In the genomic region with DNA sequence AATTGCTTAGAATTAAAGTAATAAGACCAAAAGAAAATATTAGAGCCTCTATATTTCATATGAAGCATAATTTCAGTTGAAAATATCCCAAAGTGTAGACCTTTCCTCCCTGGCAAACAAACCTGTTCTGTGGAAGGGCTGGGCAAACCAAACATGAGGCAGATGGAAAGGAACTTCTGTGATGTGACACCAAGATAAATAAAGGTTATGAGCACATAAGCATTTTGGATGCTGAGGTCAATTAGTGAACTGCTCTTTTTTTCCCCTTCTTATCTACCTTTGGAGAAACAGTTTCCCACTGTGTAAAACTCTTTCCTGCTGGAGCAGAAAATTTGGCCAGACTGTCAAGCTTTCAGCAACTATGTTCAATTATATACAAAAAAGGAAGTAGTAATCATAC, we compare ENCODE assay signal across 26 cellular contexts.
DNase-seq lines count a peak whose midpoint lies in the region; ATAC-seq and TF ChIP-seq lines count a peak whose summit lies in the region.
"Had no signal": no experiment of that assay in that cellular context is flagged by ENCODE, and none has a peak within 500 bp of the region (broad histone marks: within the 10 kb centered on the region; RNA-seq: fewer than 3 reads in every experiment).

No MANE protein-coding gene starts in this region.

- no peaks in the 10 kb centered on the region for H3K9me3 Mint-ChIP-seq in activated naive CD4-positive, alpha-beta T cell treated with anti-CD3 and anti-CD28 coated beads for 36 hours
- H3K9me3 Mint-ChIP-seq: endodermal cell; H9; stimulated activated naive CD8-positive, alpha-beta T cell treated with anti-CD3 and anti-CD28 coated beads, Interleukin-15, Interleukin-2, amounts not matched to agents 100 ng/mL and 50 ng/mL, for 24 hours; WTC11 had no signal

- H3K27me3 Mint-ChIP-seq in activated naive CD4-positive, alpha-beta T cell treated with anti-CD3 and anti-CD28 coated beads for 36 hours (ENCODE audit: low read depth) = no peaks in the 10 kb centered on the region
- H3K27me3 Mint-ChIP-seq: stimulated activated naive CD8-positive, alpha-beta T cell treated with anti-CD3 and anti-CD28 coated beads, Interleukin-15, Interleukin-2, amounts not matched to agents 100 ng/mL and 50 ng/mL, for 24 hours had no signal

- H3K9me3 ChIP-seq in psoas muscle = no peaks in the 10 kb centered on the region
- H3K9me3 ChIP-seq: left ventricle myocardium inferior, right atrium auricular region, SJCRH30, spleen, thoracic aorta had no signal

- peak in 2 of 4 donors; percentile 48 to 58 for ATAC-seq in psoas muscle
- ATAC-seq: WTC11 had no signal

- H3K4me3 Mint-ChIP-seq in activated naive CD4-positive, alpha-beta T cell treated with anti-CD3 and anti-CD28 coated beads for 36 hours = no peak overlapping the region
- H3K4me3 Mint-ChIP-seq: activated CD4-positive, alpha-beta T cell treated with anti-CD3 and anti-CD28 coated beads, Interleukin-2, amount 10 ng/mL, durations not matched to agents 24 days and 14 days; endodermal cell; H9; stimulated activated naive CD8-positive, alpha-beta T cell treated with anti-CD3 and anti-CD28 coated beads, Interleukin-15, Interleukin-2, amounts not matched to agents 100 ng/mL and 50 ng/mL, for 24 hours; WTC11 had no signal

- no peak overlapping the region for H3K4me3 ChIP-seq in psoas muscle
- H3K4me3 ChIP-seq: left ventricle myocardium inferior, right atrium auricular region, SJCRH30, spleen, thoracic aorta had no signal

- DNase-seq in NCI-H2029 (lab: John Stamatoyannopoulos, UW) (peak; percentile 18), NCI-H2029 treated with DMSO at 0.1 percent for 48 hours (lab: John Stamatoyannopoulos, UW) (no peak), NCI-H146 (lab: John Stamatoyannopoulos, UW) (peak; percentile 21), psoas muscle (no peak), MV-4-11 (lab: John Stamatoyannopoulos, UW) (no peak)
- DNase-seq in activated naive CD4-positive, alpha-beta T cell treated with anti-CD3 and anti-CD28 coated beads for 36 hours = no peak
- no peak for DNase-seq in activated CD8-positive, alpha-beta memory T cell treated with anti-CD3 and anti-CD28 coated beads, Interleukin-2, amount 50 U/mL, for 48 hours
- DNase-seq: activated CD4-positive, alpha-beta T cell treated with anti-CD3 and anti-CD28 coated beads, Interleukin-2, amount 10 ng/mL, durations not matched to agents 24 days and 14 days; activated effector memory CD4-positive, alpha-beta T cell treated with anti-CD3 and anti-CD28 coated beads, Interleukin-2, amount 50 U/mL, for 16 hours; activated T-cell treated with anti-CD3 and anti-CD28 coated beads, Interleukin-2, amount 50 U/mL, for 1 hour; cortex of kidney; endodermal cell; H9; left ventricle myocardium inferior; mesendoderm; NCI-H1436 treated with DMSO at 0.1 percent for 48 hours; NCI-H526 treated with DMSO at 0.1 percent for 48 hours; SJCRH30; spleen; stimulated activated CD8-positive, alpha-beta memory T cell treated with anti-CD3 and anti-CD28 coated beads, Interleukin-4, amount 100 ng/mL, for 48 hours; T1000 had no signal

- CTCF ChIA-PET in activated naive CD4-positive, alpha-beta T cell treated with anti-CD3 and anti-CD28 coated beads for 36 hours (lab: Charles Lee) = no interaction called here

- peaks cover 15% of the 10 kb centered on the region for H3K36me3 Mint-ChIP-seq in activated naive CD4-positive, alpha-beta T cell treated with anti-CD3 and anti-CD28 coated beads for 36 hours (ENCODE audit: low read depth)
- H3K36me3 Mint-ChIP-seq: WTC11 had no signal

- H3K36me3 ChIP-seq in psoas muscle (ENCODE audit: insufficient read depth in 1 of 2, low read depth in 1 of 2) = no peaks in the 10 kb centered on the region
- H3K36me3 ChIP-seq: right atrium auricular region, SJCRH30 had no signal

- no peaks in the 10 kb centered on the region for H3K27me3 ChIP-seq in psoas muscle (ENCODE audit: insufficient read depth in 3 of 3, low read length in 2 of 3)
- H3K27me3 ChIP-seq: right atrium auricular region, SJCRH30, spleen had no signal

- H3K27ac ChIP-seq in VCaP (peak overlapping the region; percentile 63), psoas muscle (peak overlapping the region; percentile 76)
- H3K27ac ChIP-seq: left ventricle myocardium inferior, right atrium auricular region, SJCRH30, spleen, thoracic aorta had no signal

- no peak for TF ChIP-seq CTCF in VCaP (conservative IDR thresholded peaks at IDR 0.05)
- TF ChIP-seq CTCF in psoas muscle (IDR thresholded peaks at IDR 0.05) = no peak

- intact Hi-C loops in psoas muscle (cut with DNase I) = loop anchor here (5.0 kb wide), 1 partner anchor 106 kb away; no protein-coding TSS in a partner anchor
- intact Hi-C loops in activated naive CD4-positive, alpha-beta T cell treated with anti-CD3 and anti-CD28 coated beads for 36 hours (cut with micrococcal nuclease) = no loop called here

- no peak overlapping the region for H3K27ac Mint-ChIP-seq in activated naive CD4-positive, alpha-beta T cell treated with anti-CD3 and anti-CD28 coated beads for 36 hours
- H3K27ac Mint-ChIP-seq: activated CD4-positive, alpha-beta T cell treated with anti-CD3 and anti-CD28 coated beads, Interleukin-2, amount 10 ng/mL, durations not matched to agents 24 days and 14 days; endodermal cell; H9; stimulated activated naive CD8-positive, alpha-beta T cell treated with anti-CD3 and anti-CD28 coated beads, Interleukin-15, Interleukin-2, amounts not matched to agents 100 ng/mL and 50 ng/mL, for 24 hours; WTC11 had no signal

- peaks cover 7% of the 10 kb centered on the region for H3K4me1 Mint-ChIP-seq in activated naive CD4-positive, alpha-beta T cell treated with anti-CD3 and anti-CD28 coated beads for 36 hours (ENCODE audit: low read depth)
- H3K4me1 Mint-ChIP-seq: endodermal cell, H9, WTC11 had no signal

- peaks cover 33% of the 10 kb centered on the region for H3K4me1 ChIP-seq in psoas muscle

Comparison
In these comparisons a context has a peak if more than half of its experiments do, and no peak if none do; other contexts are left out.
1. DNase-seq: peak in NCI-H2029 (single experiment) and NCI-H146 (single experiment); none in NCI-H2029 treated with DMSO at 0.1 percent for 48 hours (single experiment), psoas muscle (0 of 2), activated naive CD4-positive, alpha-beta T cell treated with anti-CD3 and anti-CD28 coated beads for 36 hours (single experiment), MV-4-11 (single experiment) and activated CD8-positive, alpha-beta memory T cell treated with anti-CD3 and anti-CD28 coated beads, Interleukin-2, amount 50 U/mL, for 48 hours (single experiment).